Comparison of ENCODE assay signal across 1 cellular context in genomic region chr1:150581962-150582361, GRCh38. TPM values are rescaled to one million over a fixed set of nuclear protein-coding genes. Genes with fewer than 3 reads are reported as not detected.
"Had no signal": no experiment of that assay in that cellular context is flagged by ENCODE, and none has a peak within 500 bp of the region (broad histone marks: within the 10 kb centered on the region; RNA-seq: fewer than 3 reads in every experiment).

No MANE protein-coding gene starts in this region.

RNA-seq across cellular contexts. Expression of gene ADAMTSL4, which starts 32.8 kb away (rescaled TPM):
- total RNA-seq: SJCRH30 had no signal
